Comparison of ENCODE assay signal across 19 cellular contexts in genomic region chr7:89133819-89134218, GRCh38.
"Had no signal": no experiment of that assay in that cellular context is flagged by ENCODE, and none has a peak within 500 bp of the region (broad histone marks: within the 10 kb centered on the region; RNA-seq: fewer than 3 reads in every experiment).

No MANE protein-coding gene starts in this region.

- H3K4me2 ChIP-seq: KMS-11, SK-N-SH had no signal

- H3K36me3 Mint-ChIP-seq: IgD-negative memory B cell had no signal

- DNase-seq: Kasumi-1, MM.1S, NCI-H1092 treated with DMSO at 0.1 percent for 48 hours, NCI-H1436, NCI-H187, NCI-H2029, NCI-H2081 treated with DMSO at 0.1 percent for 48 hours, NCI-H2227 treated with DMSO at 0.1 percent for 48 hours, NCI-H524, NCI-H526 treated with DMSO at 0.1 percent for 48 hours, NCI-H748 treated with DMSO at 0.1 percent for 48 hours, SHP77, SK-N-SH, SW 1271 had no signal

- H3K4me3 ChIP-seq: K562 had no signal

- H3K9me3 ChIP-seq: SK-N-SH had no signal

- H3K4me3 Mint-ChIP-seq: IgD-negative memory B cell had no signal

- ATAC-seq: K562 had no signal

- H3K9ac ChIP-seq: KMS-11, SK-N-SH had no signal

- H3K27ac ChIP-seq: HL-60, KMS-11, RWPE1 had no signal

- H3K27me3 Mint-ChIP-seq: IgD-negative memory B cell had no signal

- H3K4me1 Mint-ChIP-seq: IgD-negative memory B cell had no signal

- H3K27ac Mint-ChIP-seq: IgD-negative memory B cell had no signal
